1 cellular context compared by ENCODE assay signal in the genomic region with DNA sequence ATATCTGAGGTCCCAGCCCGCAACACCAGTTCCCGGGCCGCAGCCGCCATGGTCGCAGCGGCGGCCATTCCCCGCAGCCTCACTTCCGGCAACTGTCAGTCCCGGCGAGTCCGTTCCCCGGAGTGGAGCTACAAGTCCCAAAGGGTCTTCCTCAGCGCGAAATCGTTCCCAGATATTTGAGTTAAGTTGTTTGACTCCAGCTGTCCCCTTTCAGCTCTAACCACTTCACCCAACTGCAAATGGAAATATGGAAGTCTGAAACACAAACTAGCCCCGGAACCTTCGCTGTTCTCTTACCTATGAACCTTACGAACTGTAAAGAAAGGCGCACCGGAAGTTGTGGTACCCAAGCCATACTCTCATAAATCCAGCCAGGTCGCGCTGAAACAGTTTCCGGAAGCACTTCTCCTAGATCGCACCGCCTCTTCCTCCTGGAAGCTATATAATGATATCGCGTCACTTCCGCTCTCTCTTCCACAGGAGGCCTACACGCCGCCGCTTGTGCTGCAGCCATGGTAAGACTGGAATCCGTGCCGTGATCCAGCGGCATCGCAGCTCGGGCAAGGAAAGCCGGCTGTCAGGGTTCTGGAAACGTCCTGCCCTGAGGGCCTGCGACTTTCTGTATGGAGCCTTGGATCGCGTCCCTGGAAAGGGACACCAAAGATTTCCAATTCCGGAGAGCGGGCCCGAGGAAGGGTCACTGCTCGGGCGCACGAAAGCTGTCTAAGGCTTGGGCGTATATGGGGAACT.
TF ChIP-seq lines count a peak whose summit lies in the region.

A gene (plus strand): TSS at position 468 of the 750 bp plus-strand sequence. CDS start 45 bp downstream, at position 513.
A gene with protein sequence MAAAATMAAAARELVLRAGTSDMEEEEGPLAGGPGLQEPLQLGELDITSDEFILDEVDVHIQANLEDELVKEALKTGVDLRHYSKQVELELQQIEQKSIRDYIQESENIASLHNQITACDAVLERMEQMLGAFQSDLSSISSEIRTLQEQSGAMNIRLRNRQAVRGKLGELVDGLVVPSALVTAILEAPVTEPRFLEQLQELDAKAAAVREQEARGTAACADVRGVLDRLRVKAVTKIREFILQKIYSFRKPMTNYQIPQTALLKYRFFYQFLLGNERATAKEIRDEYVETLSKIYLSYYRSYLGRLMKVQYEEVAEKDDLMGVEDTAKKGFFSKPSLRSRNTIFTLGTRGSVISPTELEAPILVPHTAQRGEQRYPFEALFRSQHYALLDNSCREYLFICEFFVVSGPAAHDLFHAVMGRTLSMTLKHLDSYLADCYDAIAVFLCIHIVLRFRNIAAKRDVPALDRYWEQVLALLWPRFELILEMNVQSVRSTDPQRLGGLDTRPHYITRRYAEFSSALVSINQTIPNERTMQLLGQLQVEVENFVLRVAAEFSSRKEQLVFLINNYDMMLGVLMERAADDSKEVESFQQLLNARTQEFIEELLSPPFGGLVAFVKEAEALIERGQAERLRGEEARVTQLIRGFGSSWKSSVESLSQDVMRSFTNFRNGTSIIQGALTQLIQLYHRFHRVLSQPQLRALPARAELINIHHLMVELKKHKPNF (minus strand): TSS at position 269 of the 750 bp plus-strand sequence. CDS start 201 bp downstream, at position 68.

TF ChIP-seq in HepG2, 621 proteins besides CTCF, POLR2A, EP300 and RAD21 (continued from another document and continues in another):
- TF ChIP-seq, protein P1, sequence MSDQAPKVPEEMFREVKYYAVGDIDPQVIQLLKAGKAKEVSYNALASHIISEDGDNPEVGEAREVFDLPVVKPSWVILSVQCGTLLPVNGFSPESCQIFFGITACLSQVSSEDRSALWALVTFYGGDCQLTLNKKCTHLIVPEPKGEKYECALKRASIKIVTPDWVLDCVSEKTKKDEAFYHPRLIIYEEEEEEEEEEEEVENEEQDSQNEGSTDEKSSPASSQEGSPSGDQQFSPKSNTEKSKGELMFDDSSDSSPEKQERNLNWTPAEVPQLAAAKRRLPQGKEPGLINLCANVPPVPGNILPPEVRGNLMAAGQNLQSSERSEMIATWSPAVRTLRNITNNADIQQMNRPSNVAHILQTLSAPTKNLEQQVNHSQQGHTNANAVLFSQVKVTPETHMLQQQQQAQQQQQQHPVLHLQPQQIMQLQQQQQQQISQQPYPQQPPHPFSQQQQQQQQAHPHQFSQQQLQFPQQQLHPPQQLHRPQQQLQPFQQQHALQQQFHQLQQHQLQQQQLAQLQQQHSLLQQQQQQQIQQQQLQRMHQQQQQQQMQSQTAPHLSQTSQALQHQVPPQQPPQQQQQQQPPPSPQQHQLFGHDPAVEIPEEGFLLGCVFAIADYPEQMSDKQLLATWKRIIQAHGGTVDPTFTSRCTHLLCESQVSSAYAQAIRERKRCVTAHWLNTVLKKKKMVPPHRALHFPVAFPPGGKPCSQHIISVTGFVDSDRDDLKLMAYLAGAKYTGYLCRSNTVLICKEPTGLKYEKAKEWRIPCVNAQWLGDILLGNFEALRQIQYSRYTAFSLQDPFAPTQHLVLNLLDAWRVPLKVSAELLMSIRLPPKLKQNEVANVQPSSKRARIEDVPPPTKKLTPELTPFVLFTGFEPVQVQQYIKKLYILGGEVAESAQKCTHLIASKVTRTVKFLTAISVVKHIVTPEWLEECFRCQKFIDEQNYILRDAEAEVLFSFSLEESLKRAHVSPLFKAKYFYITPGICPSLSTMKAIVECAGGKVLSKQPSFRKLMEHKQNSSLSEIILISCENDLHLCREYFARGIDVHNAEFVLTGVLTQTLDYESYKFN (CRISPR knock-in tag; conservative IDR thresholded peaks at IDR 0.05), result peak; percentile 66
- TF ChIP-seq ZNF547 (CRISPR knock-in tag; IDR thresholded peaks at IDR 0.05), result peak; percentile 56; the same call in 1 of the 2 replicates
- TF ChIP-seq, protein P2, sequence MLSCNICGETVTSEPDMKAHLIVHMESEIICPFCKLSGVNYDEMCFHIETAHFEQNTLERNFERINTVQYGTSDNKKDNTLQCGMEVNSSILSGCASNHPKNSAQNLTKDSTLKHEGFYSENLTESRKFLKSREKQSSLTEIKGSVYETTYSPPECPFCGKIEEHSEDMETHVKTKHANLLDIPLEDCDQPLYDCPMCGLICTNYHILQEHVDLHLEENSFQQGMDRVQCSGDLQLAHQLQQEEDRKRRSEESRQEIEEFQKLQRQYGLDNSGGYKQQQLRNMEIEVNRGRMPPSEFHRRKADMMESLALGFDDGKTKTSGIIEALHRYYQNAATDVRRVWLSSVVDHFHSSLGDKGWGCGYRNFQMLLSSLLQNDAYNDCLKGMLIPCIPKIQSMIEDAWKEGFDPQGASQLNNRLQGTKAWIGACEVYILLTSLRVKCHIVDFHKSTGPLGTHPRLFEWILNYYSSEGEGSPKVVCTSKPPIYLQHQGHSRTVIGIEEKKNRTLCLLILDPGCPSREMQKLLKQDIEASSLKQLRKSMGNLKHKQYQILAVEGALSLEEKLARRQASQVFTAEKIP (CRISPR knock-in tag; IDR thresholded peaks at IDR 0.05; ENCODE audit: borderline replicate concordance), result no peak
- TF ChIP-seq ZNF780A (CRISPR knock-in tag; IDR thresholded peaks at IDR 0.05), result 0 out of 2 replicates have a peak, but pooled peaks have one; percentile 36
- peak; percentile 76 for TF ChIP-seq ZMAT3 (CRISPR knock-in tag; conservative IDR thresholded peaks at IDR 0.05)
- TF ChIP-seq, protein P3, sequence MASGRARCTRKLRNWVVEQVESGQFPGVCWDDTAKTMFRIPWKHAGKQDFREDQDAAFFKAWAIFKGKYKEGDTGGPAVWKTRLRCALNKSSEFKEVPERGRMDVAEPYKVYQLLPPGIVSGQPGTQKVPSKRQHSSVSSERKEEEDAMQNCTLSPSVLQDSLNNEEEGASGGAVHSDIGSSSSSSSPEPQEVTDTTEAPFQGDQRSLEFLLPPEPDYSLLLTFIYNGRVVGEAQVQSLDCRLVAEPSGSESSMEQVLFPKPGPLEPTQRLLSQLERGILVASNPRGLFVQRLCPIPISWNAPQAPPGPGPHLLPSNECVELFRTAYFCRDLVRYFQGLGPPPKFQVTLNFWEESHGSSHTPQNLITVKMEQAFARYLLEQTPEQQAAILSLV (CRISPR knock-in tag; IDR thresholded peaks at IDR 0.05; ENCODE audit: borderline replicate concordance), result peak; percentile 90
- TF ChIP-seq HMG20B (CRISPR knock-in tag; conservative IDR thresholded peaks at IDR 0.05), result peak; percentile 53; the same call in 1 of the 2 replicates
- TF ChIP-seq SRY (CRISPR knock-in tag; IDR thresholded peaks at IDR 0.05), result peak; percentile 42; the same call in 1 of the 2 replicates
- TF ChIP-seq FOXA1 (IDR thresholded peaks at IDR 0.05), result no peak
- peak; percentile 89 for TF ChIP-seq FOXA1 (CRISPR knock-in tag; IDR thresholded peaks at IDR 0.05)
- TF ChIP-seq, protein P4, sequence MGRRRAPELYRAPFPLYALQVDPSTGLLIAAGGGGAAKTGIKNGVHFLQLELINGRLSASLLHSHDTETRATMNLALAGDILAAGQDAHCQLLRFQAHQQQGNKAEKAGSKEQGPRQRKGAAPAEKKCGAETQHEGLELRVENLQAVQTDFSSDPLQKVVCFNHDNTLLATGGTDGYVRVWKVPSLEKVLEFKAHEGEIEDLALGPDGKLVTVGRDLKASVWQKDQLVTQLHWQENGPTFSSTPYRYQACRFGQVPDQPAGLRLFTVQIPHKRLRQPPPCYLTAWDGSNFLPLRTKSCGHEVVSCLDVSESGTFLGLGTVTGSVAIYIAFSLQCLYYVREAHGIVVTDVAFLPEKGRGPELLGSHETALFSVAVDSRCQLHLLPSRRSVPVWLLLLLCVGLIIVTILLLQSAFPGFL (CRISPR knock-in tag; IDR thresholded peaks at IDR 0.05), result peak; percentile 71; the same call in 1 of the 2 replicates
- peak; percentile 53; the same call in 1 of the 2 replicates for TF ChIP-seq ZNF782 (CRISPR knock-in tag; IDR thresholded peaks at IDR 0.05; ENCODE audit: borderline replicate concordance)
- peak; percentile 59; the same call in 1 of the 2 replicates for TF ChIP-seq ZNF746 (CRISPR knock-in tag; IDR thresholded peaks at IDR 0.05)
- no peak for TF ChIP-seq SMARCC2 (IDR thresholded peaks at IDR 0.05)
- TF ChIP-seq, protein P5, sequence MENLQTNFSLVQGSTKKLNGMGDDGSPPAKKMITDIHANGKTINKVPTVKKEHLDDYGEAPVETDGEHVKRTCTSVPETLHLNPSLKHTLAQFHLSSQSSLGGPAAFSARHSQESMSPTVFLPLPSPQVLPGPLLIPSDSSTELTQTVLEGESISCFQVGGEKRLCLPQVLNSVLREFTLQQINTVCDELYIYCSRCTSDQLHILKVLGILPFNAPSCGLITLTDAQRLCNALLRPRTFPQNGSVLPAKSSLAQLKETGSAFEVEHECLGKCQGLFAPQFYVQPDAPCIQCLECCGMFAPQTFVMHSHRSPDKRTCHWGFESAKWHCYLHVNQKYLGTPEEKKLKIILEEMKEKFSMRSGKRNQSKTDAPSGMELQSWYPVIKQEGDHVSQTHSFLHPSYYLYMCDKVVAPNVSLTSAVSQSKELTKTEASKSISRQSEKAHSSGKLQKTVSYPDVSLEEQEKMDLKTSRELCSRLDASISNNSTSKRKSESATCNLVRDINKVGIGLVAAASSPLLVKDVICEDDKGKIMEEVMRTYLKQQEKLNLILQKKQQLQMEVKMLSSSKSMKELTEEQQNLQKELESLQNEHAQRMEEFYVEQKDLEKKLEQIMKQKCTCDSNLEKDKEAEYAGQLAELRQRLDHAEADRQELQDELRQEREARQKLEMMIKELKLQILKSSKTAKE (CRISPR knock-in tag; IDR thresholded peaks at IDR 0.05; ENCODE audit: borderline replicate concordance), result no peak
- TF ChIP-seq, protein P6, sequence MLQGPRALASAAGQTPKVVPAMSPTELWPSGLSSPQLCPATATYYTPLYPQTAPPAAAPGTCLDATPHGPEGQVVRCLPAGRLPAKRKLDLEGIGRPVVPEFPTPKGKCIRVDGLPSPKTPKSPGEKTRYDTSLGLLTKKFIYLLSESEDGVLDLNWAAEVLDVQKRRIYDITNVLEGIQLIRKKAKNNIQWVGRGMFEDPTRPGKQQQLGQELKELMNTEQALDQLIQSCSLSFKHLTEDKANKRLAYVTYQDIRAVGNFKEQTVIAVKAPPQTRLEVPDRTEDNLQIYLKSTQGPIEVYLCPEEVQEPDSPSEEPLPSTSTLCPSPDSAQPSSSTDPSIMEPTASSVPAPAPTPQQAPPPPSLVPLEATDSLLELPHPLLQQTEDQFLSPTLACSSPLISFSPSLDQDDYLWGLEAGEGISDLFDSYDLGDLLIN (CRISPR knock-in tag; IDR thresholded peaks at IDR 0.05; ENCODE audit: borderline replicate concordance), result peak; percentile 2
- peak; percentile 97 for TF ChIP-seq TARDBP (CRISPR knock-in tag; IDR thresholded peaks at IDR 0.05)
- TF ChIP-seq NR3C1 (CRISPR knock-in tag; IDR thresholded peaks at IDR 0.05), result 0 out of 2 replicates have a peak, but pooled peaks have one; percentile 5
- TF ChIP-seq ZNF430 (CRISPR knock-in tag; IDR thresholded peaks at IDR 0.05), result peak; percentile 96
- TF ChIP-seq, protein P7, sequence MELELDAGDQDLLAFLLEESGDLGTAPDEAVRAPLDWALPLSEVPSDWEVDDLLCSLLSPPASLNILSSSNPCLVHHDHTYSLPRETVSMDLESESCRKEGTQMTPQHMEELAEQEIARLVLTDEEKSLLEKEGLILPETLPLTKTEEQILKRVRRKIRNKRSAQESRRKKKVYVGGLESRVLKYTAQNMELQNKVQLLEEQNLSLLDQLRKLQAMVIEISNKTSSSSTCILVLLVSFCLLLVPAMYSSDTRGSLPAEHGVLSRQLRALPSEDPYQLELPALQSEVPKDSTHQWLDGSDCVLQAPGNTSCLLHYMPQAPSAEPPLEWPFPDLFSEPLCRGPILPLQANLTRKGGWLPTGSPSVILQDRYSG (CRISPR knock-in tag; IDR thresholded peaks at IDR 0.05), result peak; percentile 63; the same call in 1 of the 2 replicates
- peak; percentile 100 for TF ChIP-seq KDM5A (IDR thresholded peaks at IDR 0.05; ENCODE audit: borderline replicate concordance, low read length)
- TF ChIP-seq KLF16 (CRISPR knock-in tag; IDR thresholded peaks at IDR 0.05), result peak in 1 of 2 experiments; percentile 95; a peak in 2 of 4 replicates
- TF ChIP-seq GFI1 (CRISPR knock-in tag; IDR thresholded peaks at IDR 0.05; ENCODE audit: borderline replicate concordance), result 0 out of 2 replicates have a peak, but pooled peaks have one; percentile 11
- TF ChIP-seq ZNF781 (CRISPR knock-in tag; IDR thresholded peaks at IDR 0.05; ENCODE audit: borderline replicate concordance, not compliant biosample characterization), result peak; percentile 88
- no peak for TF ChIP-seq PHB2 (IDR thresholded peaks at IDR 0.05; ENCODE audit: partially characterized antibody)
- TF ChIP-seq, protein P8, sequence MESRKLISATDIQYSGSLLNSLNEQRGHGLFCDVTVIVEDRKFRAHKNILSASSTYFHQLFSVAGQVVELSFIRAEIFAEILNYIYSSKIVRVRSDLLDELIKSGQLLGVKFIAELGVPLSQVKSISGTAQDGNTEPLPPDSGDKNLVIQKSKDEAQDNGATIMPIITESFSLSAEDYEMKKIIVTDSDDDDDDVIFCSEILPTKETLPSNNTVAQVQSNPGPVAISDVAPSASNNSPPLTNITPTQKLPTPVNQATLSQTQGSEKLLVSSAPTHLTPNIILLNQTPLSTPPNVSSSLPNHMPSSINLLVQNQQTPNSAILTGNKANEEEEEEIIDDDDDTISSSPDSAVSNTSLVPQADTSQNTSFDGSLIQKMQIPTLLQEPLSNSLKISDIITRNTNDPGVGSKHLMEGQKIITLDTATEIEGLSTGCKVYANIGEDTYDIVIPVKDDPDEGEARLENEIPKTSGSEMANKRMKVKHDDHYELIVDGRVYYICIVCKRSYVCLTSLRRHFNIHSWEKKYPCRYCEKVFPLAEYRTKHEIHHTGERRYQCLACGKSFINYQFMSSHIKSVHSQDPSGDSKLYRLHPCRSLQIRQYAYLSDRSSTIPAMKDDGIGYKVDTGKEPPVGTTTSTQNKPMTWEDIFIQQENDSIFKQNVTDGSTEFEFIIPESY (CRISPR knock-in tag; IDR thresholded peaks at IDR 0.05), result peak; percentile 24; the same call in 1 of the 2 replicates
- TF ChIP-seq RBM39 (IDR thresholded peaks at IDR 0.05; ENCODE audit: low read depth, low read length, poor library complexity, severe bottlenecking), result peak; percentile 65
- TF ChIP-seq ZBTB7B (CRISPR knock-in tag; IDR thresholded peaks at IDR 0.05), result peak; percentile 16; the same call in 1 of the 2 replicates
- TF ChIP-seq, protein P9, sequence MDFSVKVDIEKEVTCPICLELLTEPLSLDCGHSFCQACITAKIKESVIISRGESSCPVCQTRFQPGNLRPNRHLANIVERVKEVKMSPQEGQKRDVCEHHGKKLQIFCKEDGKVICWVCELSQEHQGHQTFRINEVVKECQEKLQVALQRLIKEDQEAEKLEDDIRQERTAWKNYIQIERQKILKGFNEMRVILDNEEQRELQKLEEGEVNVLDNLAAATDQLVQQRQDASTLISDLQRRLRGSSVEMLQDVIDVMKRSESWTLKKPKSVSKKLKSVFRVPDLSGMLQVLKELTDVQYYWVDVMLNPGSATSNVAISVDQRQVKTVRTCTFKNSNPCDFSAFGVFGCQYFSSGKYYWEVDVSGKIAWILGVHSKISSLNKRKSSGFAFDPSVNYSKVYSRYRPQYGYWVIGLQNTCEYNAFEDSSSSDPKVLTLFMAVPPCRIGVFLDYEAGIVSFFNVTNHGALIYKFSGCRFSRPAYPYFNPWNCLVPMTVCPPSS (IDR thresholded peaks at IDR 0.05), result no peak
